In the genomic region with DNA sequence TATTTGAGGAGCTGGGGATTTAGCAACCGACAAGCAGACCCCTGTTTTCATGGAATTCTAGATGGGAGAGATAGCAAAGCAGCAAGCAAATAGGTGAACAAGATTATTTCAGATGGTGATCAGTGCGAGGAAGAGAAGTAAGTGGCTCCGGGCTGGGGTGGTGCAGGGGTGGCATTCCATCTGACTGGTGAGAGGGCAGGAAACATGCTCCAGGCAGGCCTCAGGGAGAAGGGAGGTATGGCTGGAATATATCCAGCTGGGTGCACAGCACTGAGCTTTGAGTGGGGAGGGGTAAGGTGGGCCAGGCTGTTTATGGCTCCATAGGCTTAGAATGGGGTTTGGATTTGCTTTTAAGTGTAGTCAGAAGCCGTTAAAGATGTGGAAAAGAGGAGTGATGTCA, we compare ENCODE assay signal across 21 cellular contexts. TPM values are rescaled to one million over a fixed set of nuclear protein-coding genes. Genes with fewer than 3 reads are reported as not detected.
DNase-seq lines count a peak whose midpoint lies in the region; ATAC-seq and TF ChIP-seq lines count a peak whose summit lies in the region.
"Had no signal": no experiment of that assay in that cellular context is flagged by ENCODE, and none has a peak within 500 bp of the region (broad histone marks: within the 10 kb centered on the region; RNA-seq: fewer than 3 reads in every experiment).

No MANE protein-coding gene starts in this region.

- no peak for DNase-seq in heart left ventricle
- DNase-seq in Right ventricle myocardium superior, result no peak
- no peak for DNase-seq in WTC11 (ENCODE audit: low spot score)
- peak; percentile 34 for DNase-seq in left kidney (ENCODE audit: low read depth, low spot score)
- peak; percentile 53 to 65 for DNase-seq in thyroid gland
- DNase-seq in effector memory CD4-positive, alpha-beta T cell, result no peak
- no peak for DNase-seq in activated CD4-positive, CD25-positive, alpha-beta regulatory T cell (lab: John Stamatoyannopoulos, UW)
- DNase-seq in NAMALWA (ENCODE audit: low spot score), result no peak
- DNase-seq: activated CD4-positive, CD25-positive, alpha-beta regulatory T cell treated with anti-CD3 and anti-CD28 coated beads, Interleukin-2, amount 50 U/mL, for 72 hours; activated CD8-positive, alpha-beta memory T cell treated with anti-CD3 and anti-CD28 coated beads, Interleukin-2, amount 50 U/mL, for 48 hours; activated naive CD4-positive, alpha-beta T cell treated with anti-CD3 and anti-CD28 coated beads, Interleukin-2, amount 10 ng/mL, durations not matched to agents 7 days and 5 days; CD4-positive, alpha-beta T cell; hypothalamus; NCI-H2107; stimulated activated CD4-positive, alpha-beta T cell treated with anti-CD3 and anti-CD28 coated beads, Interleukin-4, amount 100 ng/mL, for 24 hours; upper lobe of right lung had no signal

- H3K27me3 ChIP-seq in heart left ventricle, result no peaks in the 10 kb centered on the region
- H3K27me3 ChIP-seq in thyroid gland, result no peaks in the 10 kb centered on the region
- no peaks in the 10 kb centered on the region for H3K27me3 ChIP-seq in effector memory CD4-positive, alpha-beta T cell (replicated peaks; ENCODE audit: control insufficient read depth, insufficient read depth, low read length, poor library complexity, severe bottlenecking)
- H3K27me3 ChIP-seq: upper lobe of right lung had no signal

- H3K27ac ChIP-seq in heart left ventricle, result peak overlapping the region in 10 of 12 donors; percentile 17 to 66 (median 51)
- peak overlapping the region; percentile 68 to 81 (median 76) for H3K27ac ChIP-seq in thyroid gland
- no peak overlapping the region for H3K27ac ChIP-seq in effector memory CD4-positive, alpha-beta T cell (ENCODE audit: insufficient read depth, low read length, poor library complexity, severe bottlenecking)
- H3K27ac ChIP-seq: RWPE1, upper lobe of right lung had no signal

- intact Hi-C loops in heart left ventricle (cut with DNase I) (loop anchor here in 2 of 10 donors (5.0 to 10.0 kb wide), 2 partner anchors 53 to 56 kb away; no protein-coding TSS in a partner anchor), Right ventricle myocardium superior (cut with DNase I) (no loop called here), thyroid gland (cut with DNase I) (no loop called here)

- WGBS in heart left ventricle, 4 donors, result 52 to 59% (median 57%) methylated on average over 4 of the region's 4 CpGs
- WGBS in thyroid gland, 2 donors, result 25 to 36% methylated on average over 4 of the region's 4 CpGs

- TF ChIP-seq CTCF in heart left ventricle (IDR thresholded peaks at IDR 0.05), result no peak
- no peak for TF ChIP-seq CTCF in WTC11 (IDR thresholded peaks at IDR 0.05)
- TF ChIP-seq CTCF in thyroid gland (IDR thresholded peaks at IDR 0.05), result no peak

- H3K9me3 Mint-ChIP-seq in WTC11, result no peaks in the 10 kb centered on the region
- H3K9me3 Mint-ChIP-seq: activated naive CD4-positive, alpha-beta T cell treated with anti-CD3 and anti-CD28 coated beads, Interleukin-2, amount 10 ng/mL, durations not matched to agents 7 days and 5 days; CD4-positive, alpha-beta T cell; natural killer cell treated with Interleukin-12 subunit alpha and Interleukin-12 subunit beta and Interleukin-15 and Interleukin-18, amount 100 ng/mL, for 72 hours; T-helper 1 cell treated with Interleukin-12 subunit alpha and Interleukin-12 subunit beta and Interleukin-4 antibody, amounts not matched to agents 30 μg/mL and 1 μg/mL, for 36 hours had no signal

- H3K27ac Mint-ChIP-seq in WTC11, result peak overlapping the region; percentile 75
- H3K27ac Mint-ChIP-seq: CD4-positive, alpha-beta T cell; T-helper 1 cell treated with Interleukin-12 subunit alpha and Interleukin-12 subunit beta and Interleukin-4 antibody, amounts not matched to agents 30 μg/mL and 1 μg/mL, for 36 hours had no signal

- peak overlapping the region; percentile 5; the same call in 1 of the 2 replicates for H3K4me3 Mint-ChIP-seq in WTC11
- H3K4me3 Mint-ChIP-seq: activated naive CD4-positive, alpha-beta T cell treated with anti-CD3 and anti-CD28 coated beads, Interleukin-2, amount 10 ng/mL, durations not matched to agents 7 days and 5 days; CD4-positive, alpha-beta T cell; natural killer cell treated with Interleukin-12 subunit alpha and Interleukin-12 subunit beta and Interleukin-15 and Interleukin-18, amount 100 ng/mL, for 72 hours; T-helper 1 cell treated with Interleukin-12 subunit alpha and Interleukin-12 subunit beta and Interleukin-4 antibody, amounts not matched to agents 30 μg/mL and 1 μg/mL, for 36 hours had no signal

- H3K27me3 Mint-ChIP-seq in WTC11 (ENCODE audit: low read depth), result no peaks in the 10 kb centered on the region
- H3K27me3 Mint-ChIP-seq: activated naive CD4-positive, alpha-beta T cell treated with anti-CD3 and anti-CD28 coated beads, Interleukin-2, amount 10 ng/mL, durations not matched to agents 7 days and 5 days; CD4-positive, alpha-beta T cell; natural killer cell treated with Interleukin-12 subunit alpha and Interleukin-12 subunit beta and Interleukin-15 and Interleukin-18, amount 100 ng/mL, for 72 hours had no signal

- H3K4me1 ChIP-seq in heart left ventricle (peaks cover 0 to 67% (median 35%) of the 10 kb centered on the region in 12 donors), thyroid gland (peaks cover 39 to 61% of the 10 kb centered on the region in 2 donors)
- peaks cover 10% of the 10 kb centered on the region for H3K4me1 ChIP-seq in effector memory CD4-positive, alpha-beta T cell (ENCODE audit: control insufficient read depth, insufficient read depth, low read length, poor library complexity, severe bottlenecking)

- no peak for TF ChIP-seq POLR2A in heart left ventricle (IDR thresholded peaks at IDR 0.05)
- peak in 1 of 2 donors; percentile 8 for TF ChIP-seq POLR2A in thyroid gland (IDR thresholded peaks at IDR 0.05)

- POLR2A ChIA-PET in WTC11 (lab: Charles Lee), result no interaction called here

- H3K9me3 ChIP-seq in heart left ventricle, result no peaks in the 10 kb centered on the region
- no peaks in the 10 kb centered on the region for H3K9me3 ChIP-seq in thyroid gland
- no peaks in the 10 kb centered on the region for H3K9me3 ChIP-seq in effector memory CD4-positive, alpha-beta T cell (ENCODE audit: control insufficient read depth, low read length)
- H3K9me3 ChIP-seq: upper lobe of right lung had no signal

- H3K36me3 ChIP-seq in heart left ventricle (no peaks in the 10 kb centered on the region), thyroid gland (no peaks in the 10 kb centered on the region)
- no peaks in the 10 kb centered on the region for H3K36me3 ChIP-seq in effector memory CD4-positive, alpha-beta T cell (ENCODE audit: control insufficient read depth, insufficient read depth, low read length)
- H3K36me3 ChIP-seq: upper lobe of right lung had no signal

- no peak for ATAC-seq in heart left ventricle
- no peak for ATAC-seq in Right ventricle myocardium superior (ENCODE audit: poor library complexity)
- ATAC-seq in WTC11, result no peak
- ATAC-seq: HCT116; natural killer cell treated with Interleukin-12 subunit alpha and Interleukin-12 subunit beta and Interleukin-15 and Interleukin-18, amount 100 ng/mL, for 72 hours; sciatic nerve; upper lobe of right lung had no signal

- peaks cover 63% of the 10 kb centered on the region for H3K4me1 Mint-ChIP-seq in WTC11

- H3K4me3 ChIP-seq in heart left ventricle (no peak overlapping the region), thyroid gland (replicated peaks in 1 of 3) (no peak overlapping the region)
- H3K4me3 ChIP-seq in effector memory CD4-positive, alpha-beta T cell (ENCODE audit: insufficient read depth, low read depth, low read length, poor library complexity, severe bottlenecking), result no peak overlapping the region
- H3K4me3 ChIP-seq: upper lobe of right lung had no signal

- no peaks in the 10 kb centered on the region for H3K36me3 Mint-ChIP-seq in WTC11
- H3K36me3 Mint-ChIP-seq: activated naive CD4-positive, alpha-beta T cell treated with anti-CD3 and anti-CD28 coated beads, Interleukin-2, amount 10 ng/mL, durations not matched to agents 7 days and 5 days; natural killer cell treated with Interleukin-12 subunit alpha and Interleukin-12 subunit beta and Interleukin-15 and Interleukin-18, amount 100 ng/mL, for 72 hours had no signal

- CTCF ChIA-PET in WTC11 (lab: Charles Lee), result interaction anchor here (0.8 to 1.6 kb wide), 2 partner anchors 11 to 54 kb away, joined by 4 read pairs; no protein-coding TSS in a partner anchor

TF ChIP-seq in WTC11, 78 proteins besides CTCF, POLR2A, EP300 and RAD21 (continues in another document):
- TF ChIP-seq NR1H2 (CRISPR knock-in tag; IDR thresholded peaks at IDR 0.05), result no peak
- TF ChIP-seq, protein P1, sequence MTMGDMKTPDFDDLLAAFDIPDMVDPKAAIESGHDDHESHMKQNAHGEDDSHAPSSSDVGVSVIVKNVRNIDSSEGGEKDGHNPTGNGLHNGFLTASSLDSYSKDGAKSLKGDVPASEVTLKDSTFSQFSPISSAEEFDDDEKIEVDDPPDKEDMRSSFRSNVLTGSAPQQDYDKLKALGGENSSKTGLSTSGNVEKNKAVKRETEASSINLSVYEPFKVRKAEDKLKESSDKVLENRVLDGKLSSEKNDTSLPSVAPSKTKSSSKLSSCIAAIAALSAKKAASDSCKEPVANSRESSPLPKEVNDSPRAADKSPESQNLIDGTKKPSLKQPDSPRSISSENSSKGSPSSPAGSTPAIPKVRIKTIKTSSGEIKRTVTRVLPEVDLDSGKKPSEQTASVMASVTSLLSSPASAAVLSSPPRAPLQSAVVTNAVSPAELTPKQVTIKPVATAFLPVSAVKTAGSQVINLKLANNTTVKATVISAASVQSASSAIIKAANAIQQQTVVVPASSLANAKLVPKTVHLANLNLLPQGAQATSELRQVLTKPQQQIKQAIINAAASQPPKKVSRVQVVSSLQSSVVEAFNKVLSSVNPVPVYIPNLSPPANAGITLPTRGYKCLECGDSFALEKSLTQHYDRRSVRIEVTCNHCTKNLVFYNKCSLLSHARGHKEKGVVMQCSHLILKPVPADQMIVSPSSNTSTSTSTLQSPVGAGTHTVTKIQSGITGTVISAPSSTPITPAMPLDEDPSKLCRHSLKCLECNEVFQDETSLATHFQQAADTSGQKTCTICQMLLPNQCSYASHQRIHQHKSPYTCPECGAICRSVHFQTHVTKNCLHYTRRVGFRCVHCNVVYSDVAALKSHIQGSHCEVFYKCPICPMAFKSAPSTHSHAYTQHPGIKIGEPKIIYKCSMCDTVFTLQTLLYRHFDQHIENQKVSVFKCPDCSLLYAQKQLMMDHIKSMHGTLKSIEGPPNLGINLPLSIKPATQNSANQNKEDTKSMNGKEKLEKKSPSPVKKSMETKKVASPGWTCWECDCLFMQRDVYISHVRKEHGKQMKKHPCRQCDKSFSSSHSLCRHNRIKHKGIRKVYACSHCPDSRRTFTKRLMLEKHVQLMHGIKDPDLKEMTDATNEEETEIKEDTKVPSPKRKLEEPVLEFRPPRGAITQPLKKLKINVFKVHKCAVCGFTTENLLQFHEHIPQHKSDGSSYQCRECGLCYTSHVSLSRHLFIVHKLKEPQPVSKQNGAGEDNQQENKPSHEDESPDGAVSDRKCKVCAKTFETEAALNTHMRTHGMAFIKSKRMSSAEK (CRISPR knock-in tag; IDR thresholded peaks at IDR 0.05; ENCODE audit: borderline replicate concordance), result no peak
- no peak for TF ChIP-seq MXD4 (CRISPR knock-in tag; IDR thresholded peaks at IDR 0.05; ENCODE audit: borderline replicate concordance)

RNA-seq across cellular contexts. Expression of gene PTTG2, which starts 21.2 kb away (rescaled TPM):
- total RNA-seq in heart left ventricle, result 1 to 10 TPM in 4 of 9 donors, under 1 TPM in 2, not detected in 3; 0.48 to 2.3 (median 1.0) TPM
- 1 to 10 TPM in 1 of 2 donors, under 1 TPM in 1; 0.88 to 1.2 TPM for polyA plus RNA-seq in heart left ventricle
- 0.67 TPM for total RNA-seq in Right ventricle myocardium superior
- 0.35 TPM in 1 of 3 replicates, not detected in the others for total RNA-seq in WTC11 (2021)
- total RNA-seq in thyroid gland, result 1 to 10 TPM in 1 of 4 donors, not detected in 3; 2.0 TPM

Comparison
In these comparisons a context has a peak if more than half of its experiments do, and no peak if none do; other contexts are left out.
1. DNase-seq: peak in left kidney (single experiment) and thyroid gland (2 of 2); none in heart left ventricle (0 of 5), Right ventricle myocardium superior (single experiment), WTC11 (single experiment), effector memory CD4-positive, alpha-beta T cell (0 of 3), activated CD4-positive, CD25-positive, alpha-beta regulatory T cell (0 of 4) and NAMALWA (single experiment).